ENCODE assay signal across 1 cellular context in genomic region chr11:118010738-118011461, GRCh38.
A peak's percentile ranks its signal among the peaks of the same experiment; 100 is the strongest.
TF ChIP-seq lines count a peak whose summit lies in the region.

No MANE protein-coding gene starts in this region.

TF ChIP-seq in GM12878, 131 proteins besides CTCF, POLR2A, EP300 and RAD21 (continued from another document):
- TF ChIP-seq, protein P1, sequence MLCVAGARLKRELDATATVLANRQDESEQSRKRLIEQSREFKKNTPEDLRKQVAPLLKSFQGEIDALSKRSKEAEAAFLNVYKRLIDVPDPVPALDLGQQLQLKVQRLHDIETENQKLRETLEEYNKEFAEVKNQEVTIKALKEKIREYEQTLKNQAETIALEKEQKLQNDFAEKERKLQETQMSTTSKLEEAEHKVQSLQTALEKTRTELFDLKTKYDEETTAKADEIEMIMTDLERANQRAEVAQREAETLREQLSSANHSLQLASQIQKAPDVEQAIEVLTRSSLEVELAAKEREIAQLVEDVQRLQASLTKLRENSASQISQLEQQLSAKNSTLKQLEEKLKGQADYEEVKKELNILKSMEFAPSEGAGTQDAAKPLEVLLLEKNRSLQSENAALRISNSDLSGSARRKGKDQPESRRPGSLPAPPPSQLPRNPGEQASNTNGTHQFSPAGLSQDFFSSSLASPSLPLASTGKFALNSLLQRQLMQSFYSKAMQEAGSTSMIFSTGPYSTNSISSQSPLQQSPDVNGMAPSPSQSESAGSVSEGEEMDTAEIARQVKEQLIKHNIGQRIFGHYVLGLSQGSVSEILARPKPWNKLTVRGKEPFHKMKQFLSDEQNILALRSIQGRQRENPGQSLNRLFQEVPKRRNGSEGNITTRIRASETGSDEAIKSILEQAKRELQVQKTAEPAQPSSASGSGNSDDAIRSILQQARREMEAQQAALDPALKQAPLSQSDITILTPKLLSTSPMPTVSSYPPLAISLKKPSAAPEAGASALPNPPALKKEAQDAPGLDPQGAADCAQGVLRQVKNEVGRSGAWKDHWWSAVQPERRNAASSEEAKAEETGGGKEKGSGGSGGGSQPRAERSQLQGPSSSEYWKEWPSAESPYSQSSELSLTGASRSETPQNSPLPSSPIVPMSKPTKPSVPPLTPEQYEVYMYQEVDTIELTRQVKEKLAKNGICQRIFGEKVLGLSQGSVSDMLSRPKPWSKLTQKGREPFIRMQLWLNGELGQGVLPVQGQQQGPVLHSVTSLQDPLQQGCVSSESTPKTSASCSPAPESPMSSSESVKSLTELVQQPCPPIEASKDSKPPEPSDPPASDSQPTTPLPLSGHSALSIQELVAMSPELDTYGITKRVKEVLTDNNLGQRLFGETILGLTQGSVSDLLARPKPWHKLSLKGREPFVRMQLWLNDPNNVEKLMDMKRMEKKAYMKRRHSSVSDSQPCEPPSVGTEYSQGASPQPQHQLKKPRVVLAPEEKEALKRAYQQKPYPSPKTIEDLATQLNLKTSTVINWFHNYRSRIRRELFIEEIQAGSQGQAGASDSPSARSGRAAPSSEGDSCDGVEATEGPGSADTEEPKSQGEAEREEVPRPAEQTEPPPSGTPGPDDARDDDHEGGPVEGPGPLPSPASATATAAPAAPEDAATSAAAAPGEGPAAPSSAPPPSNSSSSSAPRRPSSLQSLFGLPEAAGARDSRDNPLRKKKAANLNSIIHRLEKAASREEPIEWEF (IDR thresholded peaks at IDR 0.05; ENCODE audit: insufficient replicate concordance, low read depth, low read length): peak; percentile 72
- TF ChIP-seq CBX5 (IDR thresholded peaks at IDR 0.05; ENCODE audit: low read depth) (0 out of 2 replicates have a peak, but pooled peaks have one; percentile 68), EGR1 (IDR thresholded peaks at IDR 0.05; ENCODE audit: borderline replicate concordance in 1 of 2, low read depth in 2 of 2, low read length in 2 of 2) (peak in 1 of 2 experiments; percentile 85; a peak in 2 of 3 replicates), TCF3 (IDR thresholded peaks at IDR 0.05; ENCODE audit: borderline replicate concordance, insufficient read depth, low read depth, low read length) (peak; percentile 100), REST (IDR thresholded peaks at IDR 0.05; ENCODE audit: low read depth, low read length) (peak; percentile 39; the same call in 1 of the 2 replicates), ZNF274 (IDR thresholded peaks at IDR 0.05; ENCODE audit: insufficient read depth, insufficient read length) (no peak), STAT1 (conservative IDR thresholded peaks at IDR 0.05) (0 out of 2 replicates have a peak, but pooled peaks have one; percentile 17), SP1 (IDR thresholded peaks at IDR 0.05; ENCODE audit: low read depth, low read length) (peak; percentile 93), TCF12 (IDR thresholded peaks at IDR 0.05; ENCODE audit: low read depth, low read length) (peak; percentile 100), NFXL1 (IDR thresholded peaks at IDR 0.05; ENCODE audit: borderline replicate concordance) (peak; percentile 91; the same call in 1 of the 2 replicates), JUNB (IDR thresholded peaks at IDR 0.05) (peak; percentile 62; the same call in 1 of the 2 replicates), RAD51 (IDR thresholded peaks at IDR 0.05) (no peak; the same call in 1 of the 2 replicates), CHD4 (IDR thresholded peaks at IDR 0.05) (peak; percentile 94; the same call in 1 of the 2 replicates), MEF2A (IDR thresholded peaks at IDR 0.05; ENCODE audit: insufficient read depth, low read depth, low read length) (peak; percentile 75), PAX5 (IDR thresholded peaks at IDR 0.05; ENCODE audit: borderline replicate concordance, low read depth, low read length) (peak; percentile 100), MTA3 (IDR thresholded peaks at IDR 0.05; ENCODE audit: borderline replicate concordance, low read length) (peak; percentile 92; the same call in 1 of the 2 replicates)
- TF ChIP-seq, protein P2, sequence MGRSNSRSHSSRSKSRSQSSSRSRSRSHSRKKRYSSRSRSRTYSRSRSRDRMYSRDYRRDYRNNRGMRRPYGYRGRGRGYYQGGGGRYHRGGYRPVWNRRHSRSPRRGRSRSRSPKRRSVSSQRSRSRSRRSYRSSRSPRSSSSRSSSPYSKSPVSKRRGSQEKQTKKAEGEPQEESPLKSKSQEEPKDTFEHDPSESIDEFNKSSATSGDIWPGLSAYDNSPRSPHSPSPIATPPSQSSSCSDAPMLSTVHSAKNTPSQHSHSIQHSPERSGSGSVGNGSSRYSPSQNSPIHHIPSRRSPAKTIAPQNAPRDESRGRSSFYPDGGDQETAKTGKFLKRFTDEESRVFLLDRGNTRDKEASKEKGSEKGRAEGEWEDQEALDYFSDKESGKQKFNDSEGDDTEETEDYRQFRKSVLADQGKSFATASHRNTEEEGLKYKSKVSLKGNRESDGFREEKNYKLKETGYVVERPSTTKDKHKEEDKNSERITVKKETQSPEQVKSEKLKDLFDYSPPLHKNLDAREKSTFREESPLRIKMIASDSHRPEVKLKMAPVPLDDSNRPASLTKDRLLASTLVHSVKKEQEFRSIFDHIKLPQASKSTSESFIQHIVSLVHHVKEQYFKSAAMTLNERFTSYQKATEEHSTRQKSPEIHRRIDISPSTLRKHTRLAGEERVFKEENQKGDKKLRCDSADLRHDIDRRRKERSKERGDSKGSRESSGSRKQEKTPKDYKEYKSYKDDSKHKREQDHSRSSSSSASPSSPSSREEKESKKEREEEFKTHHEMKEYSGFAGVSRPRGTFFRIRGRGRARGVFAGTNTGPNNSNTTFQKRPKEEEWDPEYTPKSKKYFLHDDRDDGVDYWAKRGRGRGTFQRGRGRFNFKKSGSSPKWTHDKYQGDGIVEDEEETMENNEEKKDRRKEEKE (IDR thresholded peaks at IDR 0.05): no peak
- TF ChIP-seq, protein P3, sequence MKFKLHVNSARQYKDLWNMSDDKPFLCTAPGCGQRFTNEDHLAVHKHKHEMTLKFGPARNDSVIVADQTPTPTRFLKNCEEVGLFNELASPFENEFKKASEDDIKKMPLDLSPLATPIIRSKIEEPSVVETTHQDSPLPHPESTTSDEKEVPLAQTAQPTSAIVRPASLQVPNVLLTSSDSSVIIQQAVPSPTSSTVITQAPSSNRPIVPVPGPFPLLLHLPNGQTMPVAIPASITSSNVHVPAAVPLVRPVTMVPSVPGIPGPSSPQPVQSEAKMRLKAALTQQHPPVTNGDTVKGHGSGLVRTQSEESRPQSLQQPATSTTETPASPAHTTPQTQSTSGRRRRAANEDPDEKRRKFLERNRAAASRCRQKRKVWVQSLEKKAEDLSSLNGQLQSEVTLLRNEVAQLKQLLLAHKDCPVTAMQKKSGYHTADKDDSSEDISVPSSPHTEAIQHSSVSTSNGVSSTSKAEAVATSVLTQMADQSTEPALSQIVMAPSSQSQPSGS (IDR thresholded peaks at IDR 0.05; ENCODE audit: low read length): peak; percentile 82; the same call in 1 of the 2 replicates
- TF ChIP-seq, protein P4, sequence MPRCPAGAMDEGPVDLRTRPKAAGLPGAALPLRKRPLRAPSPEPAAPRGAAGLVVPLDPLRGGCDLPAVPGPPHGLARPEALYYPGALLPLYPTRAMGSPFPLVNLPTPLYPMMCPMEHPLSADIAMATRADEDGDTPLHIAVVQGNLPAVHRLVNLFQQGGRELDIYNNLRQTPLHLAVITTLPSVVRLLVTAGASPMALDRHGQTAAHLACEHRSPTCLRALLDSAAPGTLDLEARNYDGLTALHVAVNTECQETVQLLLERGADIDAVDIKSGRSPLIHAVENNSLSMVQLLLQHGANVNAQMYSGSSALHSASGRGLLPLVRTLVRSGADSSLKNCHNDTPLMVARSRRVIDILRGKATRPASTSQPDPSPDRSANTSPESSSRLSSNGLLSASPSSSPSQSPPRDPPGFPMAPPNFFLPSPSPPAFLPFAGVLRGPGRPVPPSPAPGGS (IDR thresholded peaks at IDR 0.05; ENCODE audit: borderline replicate concordance, insufficient read depth, low read depth, low read length, poor library complexity, severe bottlenecking): peak; percentile 91
- TF ChIP-seq, protein P5, sequence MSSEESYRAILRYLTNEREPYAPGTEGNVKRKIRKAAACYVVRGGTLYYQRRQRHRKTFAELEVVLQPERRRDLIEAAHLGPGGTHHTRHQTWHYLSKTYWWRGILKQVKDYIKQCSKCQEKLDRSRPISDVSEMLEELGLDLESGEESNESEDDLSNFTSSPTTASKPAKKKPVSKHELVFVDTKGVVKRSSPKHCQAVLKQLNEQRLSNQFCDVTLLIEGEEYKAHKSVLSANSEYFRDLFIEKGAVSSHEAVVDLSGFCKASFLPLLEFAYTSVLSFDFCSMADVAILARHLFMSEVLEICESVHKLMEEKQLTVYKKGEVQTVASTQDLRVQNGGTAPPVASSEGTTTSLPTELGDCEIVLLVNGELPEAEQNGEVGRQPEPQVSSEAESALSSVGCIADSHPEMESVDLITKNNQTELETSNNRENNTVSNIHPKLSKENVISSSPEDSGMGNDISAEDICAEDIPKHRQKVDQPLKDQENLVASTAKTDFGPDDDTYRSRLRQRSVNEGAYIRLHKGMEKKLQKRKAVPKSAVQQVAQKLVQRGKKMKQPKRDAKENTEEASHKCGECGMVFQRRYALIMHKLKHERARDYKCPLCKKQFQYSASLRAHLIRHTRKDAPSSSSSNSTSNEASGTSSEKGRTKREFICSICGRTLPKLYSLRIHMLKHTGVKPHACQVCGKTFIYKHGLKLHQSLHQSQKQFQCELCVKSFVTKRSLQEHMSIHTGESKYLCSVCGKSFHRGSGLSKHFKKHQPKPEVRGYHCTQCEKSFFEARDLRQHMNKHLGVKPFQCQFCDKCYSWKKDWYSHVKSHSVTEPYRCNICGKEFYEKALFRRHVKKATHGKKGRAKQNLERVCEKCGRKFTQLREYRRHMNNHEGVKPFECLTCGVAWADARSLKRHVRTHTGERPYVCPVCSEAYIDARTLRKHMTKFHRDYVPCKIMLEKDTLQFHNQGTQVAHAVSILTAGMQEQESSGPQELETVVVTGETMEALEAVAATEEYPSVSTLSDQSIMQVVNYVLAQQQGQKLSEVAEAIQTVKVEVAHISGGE (CRISPR knock-in tag; IDR thresholded peaks at IDR 0.05): no peak
